ENCODE assay signal across 1 cellular context in the genomic region with DNA sequence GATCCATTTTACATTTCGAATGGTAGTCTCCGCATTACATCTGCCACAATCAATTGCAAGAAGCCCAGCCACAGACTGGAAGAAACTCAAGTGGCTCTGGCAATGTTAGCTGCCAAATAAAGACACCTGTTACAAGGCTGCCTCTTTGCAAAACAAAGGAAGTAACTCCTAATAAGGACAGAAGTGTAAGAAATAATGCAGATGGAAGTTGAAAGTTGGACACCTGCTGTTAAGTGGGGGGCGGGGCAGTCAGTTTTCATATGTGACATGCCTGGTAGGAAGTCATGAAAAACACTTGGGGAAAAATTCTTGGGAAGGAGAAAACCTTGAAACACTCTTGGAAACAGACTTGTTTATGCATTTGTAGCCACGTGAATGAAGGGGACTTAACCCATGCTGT.
TF ChIP-seq lines count a peak whose summit lies in the region.

No MANE protein-coding gene starts in this region.

TF ChIP-seq in GM12878, 131 proteins besides CTCF, POLR2A, EP300 and RAD21 (continued from another document):
- TF ChIP-seq HSF1 (IDR thresholded peaks at IDR 0.05; ENCODE audit: low read depth, low read length) (no peak), MXI1 (IDR thresholded peaks at IDR 0.05; ENCODE audit: low read depth, low read length) (no peak)
